In the genomic region with DNA sequence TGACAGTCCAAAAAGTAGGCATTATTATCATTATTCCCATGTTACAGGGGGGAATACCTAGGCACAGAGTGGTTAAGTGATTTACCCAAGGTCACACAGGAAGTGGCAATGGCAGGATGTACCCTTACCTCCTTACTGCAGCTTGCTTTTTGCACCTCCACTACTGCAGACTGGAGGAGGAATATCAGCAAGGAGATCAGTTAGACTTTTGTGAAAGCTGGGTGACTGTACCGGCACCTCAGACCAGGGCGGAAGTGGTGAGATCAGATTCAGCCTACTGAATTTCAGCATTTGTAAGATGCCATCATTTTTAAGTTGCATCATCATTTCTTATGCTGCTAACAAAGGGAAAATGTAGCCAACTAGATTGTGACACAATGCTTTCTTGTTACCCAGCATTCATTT, we compare ENCODE assay signal across 8 cellular contexts. TPM values are rescaled to one million over a fixed set of nuclear protein-coding genes. Genes with fewer than 3 reads are reported as not detected.
DNase-seq lines count a peak whose midpoint lies in the region; ATAC-seq and TF ChIP-seq lines count a peak whose summit lies in the region.

No MANE protein-coding gene starts in this region.

- no peak overlapping the region for H2BK15ac ChIP-seq in H9 (ENCODE audit: low read depth, low read length)

- H3K4me1 Mint-ChIP-seq in H9: peaks cover 19 to 22% of the 10 kb centered on the region in 2 experiments

- H3K9me3 ChIP-seq in fibroblast of lung (ENCODE audit: control insufficient read depth, insufficient read depth, low read depth, low read length) (no peaks in the 10 kb centered on the region), H9 (ENCODE audit: control insufficient read depth, low read depth, low read length) (no peaks in the 10 kb centered on the region)

- H2BK20ac ChIP-seq in H9 (ENCODE audit: low read depth, low read length, poor library complexity, severe bottlenecking): no peak overlapping the region

- peak; percentile 56 for DNase-seq in M059J (ENCODE audit: low read depth)
- peak; percentile 58 to 75 for DNase-seq in activated CD8-positive, alpha-beta memory T cell treated with anti-CD3 and anti-CD28 coated beads for 4 hours (ENCODE audit: low read depth in 2 of 2)
- peak; percentile 78 for DNase-seq in fibroblast of lung (ENCODE audit: low read depth in 2 of 2)
- peak; percentile 44 for DNase-seq in stimulated activated CD8-positive, alpha-beta memory T cell treated with anti-CD3 and anti-CD28 coated beads, Interleukin-4, amount 100 ng/mL, for 24 hours (ENCODE audit: low read depth)
- DNase-seq in cerebellum (ENCODE audit: low spot score): no peak
- no peak for DNase-seq in H9

- H3K27ac ChIP-seq in fibroblast of lung (ENCODE audit: insufficient read depth, low read length) (no peak overlapping the region), H9 (ENCODE audit: insufficient read length, low read depth, low read length) (no peak overlapping the region)

- no peak overlapping the region for H4K91ac ChIP-seq in H9 (ENCODE audit: insufficient read length, low read depth, low read length)

- no peak overlapping the region for H2BK12ac ChIP-seq in H9 (ENCODE audit: insufficient read length, low read depth, low read length)

- no peak overlapping the region for H3K4ac ChIP-seq in H9 (ENCODE audit: low read depth, low read length)

- H3K4me3 Mint-ChIP-seq in H9: no peak overlapping the region

- H3K56ac ChIP-seq in H9 (ENCODE audit: insufficient read length, low read depth, low read length): no peak overlapping the region

- H3K27ac Mint-ChIP-seq in H9: no peak overlapping the region

- H3K14ac ChIP-seq in H9 (ENCODE audit: insufficient read depth, low read length): no peak overlapping the region

- no peak overlapping the region for H4K5ac ChIP-seq in H9 (ENCODE audit: insufficient read length, low read depth, low read length)

- no peak for ATAC-seq in HG03378 (IDR thresholded peaks at IDR 0.05; ENCODE audit: unreplicated experiment)
- no peak for ATAC-seq in HG02759 (IDR thresholded peaks at IDR 0.05; ENCODE audit: unreplicated experiment)

- H2AK5ac ChIP-seq in H9 (ENCODE audit: insufficient read length, low read length): no peak overlapping the region

- H3K9me3 Mint-ChIP-seq in H9: no peaks in the 10 kb centered on the region; a peak in 1 of 5 replicates

- H4K20me1 ChIP-seq in fibroblast of lung (ENCODE audit: control insufficient read depth, extremely low read depth, insufficient read depth, low read length) (no peaks in the 10 kb centered on the region), H9 (ENCODE audit: control insufficient read depth, insufficient read depth, insufficient read length) (no peaks in the 10 kb centered on the region)

- no peak overlapping the region for H2BK120ac ChIP-seq in H9 (ENCODE audit: low read depth, low read length, poor library complexity, severe bottlenecking)

- H3K27me3 Mint-ChIP-seq in H9 (ENCODE audit: low read depth): peaks cover 27% of the 10 kb centered on the region

- no peak overlapping the region for H2BK5ac ChIP-seq in H9 (ENCODE audit: insufficient read length, low read length)

- no peaks in the 10 kb centered on the region for H3K79me1 ChIP-seq in H9 (ENCODE audit: insufficient read depth, low read depth, low read length, poor library complexity, severe bottlenecking)

- no peak overlapping the region for H3T11ph ChIP-seq in H9 (ENCODE audit: low read length)

- H3K36me3 ChIP-seq in fibroblast of lung (ENCODE audit: control insufficient read depth, insufficient read depth, low read length): no peaks in the 10 kb centered on the region

- TF ChIP-seq CTCF in fibroblast of lung (conservative IDR thresholded peaks at IDR 0.05 in 1 of 2, IDR thresholded peaks at IDR 0.05 in 1 of 2; ENCODE audit: low read depth in 1 of 2, low read length in 2 of 2): no peak
- TF ChIP-seq CTCF in H9 (conservative IDR thresholded peaks at IDR 0.05): no peak

- no peak overlapping the region for H3K4me3 ChIP-seq in fibroblast of lung (replicated peaks in 1 of 4; ENCODE audit: control extremely low read depth in 1 of 4, insufficient read depth in 1 of 4, low read depth in 3 of 4, low read length in 4 of 4)

- H3K27me3 ChIP-seq in fibroblast of lung (ENCODE audit: control insufficient read depth, insufficient read depth, low read length) (no peaks in the 10 kb centered on the region), H9 (ENCODE audit: insufficient read depth, low read length) (peaks cover 11% of the 10 kb centered on the region; the same call in 1 of the 2 replicates)

- H4K8ac ChIP-seq in H9 (replicated peaks; ENCODE audit: insufficient read length, low read depth, low read length): no peak overlapping the region

- H2AFZ ChIP-seq in fibroblast of lung (ENCODE audit: low read length) (no peak overlapping the region), H9 (ENCODE audit: low read length) (no peak overlapping the region)

- H3K4me1 ChIP-seq in fibroblast of lung (ENCODE audit: control insufficient read depth, extremely low read depth, insufficient read depth, low read length) (peaks cover 5% of the 10 kb centered on the region), H9 (ENCODE audit: insufficient read depth, low read length) (no peaks in the 10 kb centered on the region)

- H3K23ac ChIP-seq in H9 (ENCODE audit: insufficient read length, low read depth, low read length): no peak overlapping the region

- H3K9ac ChIP-seq in fibroblast of lung (ENCODE audit: insufficient read depth, low read length) (no peak overlapping the region), H9 (ENCODE audit: extremely low read depth, insufficient read length, low read length) (no peak overlapping the region)

- WGBS in H9 (ENCODE audit: extremely low coverage, insufficient read length, low lambda C conversion rate): no CpG with 5 or more reads among the region's 2 CpGs

- no peak overlapping the region for H3K18ac ChIP-seq in H9 (ENCODE audit: insufficient read length, low read depth, low read length)

- H3K79me2 ChIP-seq in fibroblast of lung (ENCODE audit: control insufficient read depth, insufficient read depth, low read length) (peaks cover 3% of the 10 kb centered on the region), H9 (ENCODE audit: insufficient read depth, low read length) (no peaks in the 10 kb centered on the region)

- H3K36me3 Mint-ChIP-seq in H9 (ENCODE audit: insufficient read depth in 1 of 3, low read depth in 3 of 3): peaks cover 0 to 5% (median 0%) of the 10 kb centered on the region in 3 experiments; a peak in 2 of 7 replicates

- H3K23me2 ChIP-seq in H9 (ENCODE audit: insufficient read length, low read depth, low read length, poor library complexity, severe bottlenecking): peaks cover 7% of the 10 kb centered on the region

- H3K4me2 ChIP-seq in fibroblast of lung (ENCODE audit: extremely low read depth, insufficient read depth, low read length): no peak overlapping the region
- no peak overlapping the region for H3K4me2 ChIP-seq in H9 (ENCODE audit: insufficient read depth, insufficient read length, low read length)

RNA-seq across cellular contexts. Expression of a gene that starts 4.5 kb away (rescaled TPM):
- 5.0 and 5.9 TPM in 2 replicates for total RNA-seq in M059J (2014; rRNA removed; shearing (Covaris generic))
- 22.9 and 25.3 TPM in 2 replicates for total RNA-seq in fibroblast of lung
- 10.1 and 20.2 TPM in 2 replicates for polyA plus RNA-seq in fibroblast of lung
- 12.0 and 30.4 TPM in 2 replicates for polyA plus RNA-seq in fibroblast of lung (2012)
- polyA minus RNA-seq in fibroblast of lung (ENCODE audit: low replicate concordance): 31.2 and 60.6 TPM in 2 replicates
- total RNA-seq in cerebellum: 42.6 TPM
- total RNA-seq in H9 (2021): 14.1 and 15.8 TPM in 2 replicates

Comparison
In these comparisons a context has a peak if more than half of its experiments do, and no peak if none do; other contexts are left out.
1. DNase-seq: peak in M059J (single experiment), activated CD8-positive, alpha-beta memory T cell treated with anti-CD3 and anti-CD28 coated beads for 4 hours (2 of 2), fibroblast of lung (2 of 2) and stimulated activated CD8-positive, alpha-beta memory T cell treated with anti-CD3 and anti-CD28 coated beads, Interleukin-4, amount 100 ng/mL, for 24 hours (single experiment); none in cerebellum (single experiment) and H9 (single experiment).